8 cellular contexts compared by ENCODE assay signal in genomic region chr10:45672201-45673073, GRCh38. TPM values are rescaled to one million over a fixed set of nuclear protein-coding genes. Genes with fewer than 3 reads are reported as not detected.
DNase-seq lines count a peak whose midpoint lies in the region; ATAC-seq, FAIRE-seq and TF ChIP-seq lines count a peak whose summit lies in the region.

TSS of gene ZFAND4 (minus strand) at chr10:45672772. CDS start at chr10:45663725, 9,047 bp downstream.

- peaks cover 44% of the 10 kb centered on the region for H3K4me1 Mint-ChIP-seq in activated naive CD8-positive, alpha-beta T cell (ENCODE audit: low read depth)

- CTCF ChIA-PET in HEK293T (lab: Yijun Ruan, JAX): interaction anchor here (0.6 to 1.8 kb wide), 3 partner anchors 9 to 441 kb away, joined by 3 to 5 read pairs (median 4); no protein-coding TSS in a partner anchor

- H3K9me3 ChIP-seq in pancreas (no peaks in the 10 kb centered on the region), tibial artery (no peaks in the 10 kb centered on the region)

- 0 to 1% methylated on average over 74 to 95 of the region's 95 CpGs for WGBS in pancreas, 2 donors

- H3K27me3 ChIP-seq in pancreas (no peaks in the 10 kb centered on the region), tibial artery (no peaks in the 10 kb centered on the region)

- H3K36me3 Mint-ChIP-seq in activated naive CD8-positive, alpha-beta T cell: no peaks in the 10 kb centered on the region

- H3K4me3 ChIP-seq in GM08714 (ENCODE audit: low read length): peak within 1 kb of the TSS; percentile 69
- peak within 1 kb of the TSS; percentile 59 to 82 (median 70) for H3K4me3 ChIP-seq in pancreas
- peak within 1 kb of the TSS; percentile 72 to 76 for H3K4me3 ChIP-seq in tibial artery

- H3K27ac ChIP-seq in pancreas (peak within 1 kb of the TSS; percentile 63 to 89 (median 88)), tibial artery (peak within 1 kb of the TSS; percentile 81 to 87)

- H3K4me1 ChIP-seq in pancreas (no peaks in the 10 kb centered on the region), tibial artery (peaks cover 0 to 15% (median 5%) of the 10 kb centered on the region in 4 donors)

- H3K36me3 ChIP-seq in pancreas (no peaks in the 10 kb centered on the region), tibial artery (no peaks in the 10 kb centered on the region)

- TF ChIP-seq CTCF in pancreas (IDR thresholded peaks at IDR 0.05): peak; percentile 44 to 52 (median 50)
- TF ChIP-seq CTCF in tibial artery (IDR thresholded peaks at IDR 0.05): peak; percentile 34 to 75

- intact Hi-C loops in Right ventricle myocardium inferior (cut with DNase I) (loop anchor here (5.0 kb wide), 3 partner anchors 45 to 205 kb away; no protein-coding TSS in a partner anchor), pancreas (cut with DNase I) (no loop called here), tibial artery (cut with DNase I; ENCODE audit: low total_unique reads) (no loop called here)

- H3K9me3 Mint-ChIP-seq in activated naive CD8-positive, alpha-beta T cell (ENCODE audit: low read depth): no peaks in the 10 kb centered on the region

- ATAC-seq in Right ventricle myocardium inferior (peak; percentile 99), pancreas (peak; percentile 95 to 99 (median 96))

- POLR2A ChIA-PET in HEK293T (lab: Yijun Ruan, JAX): interaction anchor here (1.1 kb wide), 1 partner anchor 10 kb away, joined by 9 read pairs; no protein-coding TSS in a partner anchor

- peak within 1 kb of the TSS; percentile 92 for H3K4me3 Mint-ChIP-seq in activated naive CD8-positive, alpha-beta T cell

- no peak for FAIRE-seq in pancreas (lab: Jason Lieb, UNC)

- DNase-seq in HEK293T (ENCODE audit: extremely low spot score) (peak; percentile 96), MV-4-11 (lab: John Stamatoyannopoulos, UW) (peak; percentile 97), SKM-1 (lab: John Stamatoyannopoulos, UW; ENCODE audit: unreplicated experiment) (peak; percentile 89), Right ventricle myocardium inferior (ENCODE audit: missing footprints) (peak; percentile 100), pancreas (peak; percentile 98 to 99 (median 98)), tibial artery (peak; percentile 96 to 98)

- peak within 1 kb of the TSS; percentile 86 for H3K27ac Mint-ChIP-seq in activated naive CD8-positive, alpha-beta T cell

- no peaks in the 10 kb centered on the region for H3K27me3 Mint-ChIP-seq in activated naive CD8-positive, alpha-beta T cell

TF ChIP-seq in HEK293T, 16 proteins besides CTCF, POLR2A, EP300 and RAD21:
- TF ChIP-seq CTBP1 (IDR thresholded peaks at IDR 0.05; ENCODE audit: borderline replicate concordance) (no peak), NFRKB (IDR thresholded peaks at IDR 0.05) (no peak), TARDBP (IDR thresholded peaks at IDR 0.05) (no peak), HDGF (IDR thresholded peaks at IDR 0.05; ENCODE audit: borderline replicate concordance) (0 out of 2 replicates have a peak, but pooled peaks have one; percentile 75), ARNT (IDR thresholded peaks at IDR 0.05) (peak; percentile 57; the same call in 1 of the 2 replicates), LEF1 (IDR thresholded peaks at IDR 0.05; ENCODE audit: borderline replicate concordance) (peak; percentile 3; the same call in 1 of the 2 replicates), ZNF384 (IDR thresholded peaks at IDR 0.05) (no peak), L3MBTL2 (conservative IDR thresholded peaks at IDR 0.05) (peak; percentile 97), FOXM1 (IDR thresholded peaks at IDR 0.05; ENCODE audit: borderline replicate concordance) (peak; percentile 72; the same call in 1 of the 2 replicates), ELF4 (IDR thresholded peaks at IDR 0.05) (no peak), PKNOX1 (IDR thresholded peaks at IDR 0.05) (peak; percentile 92), FOXA1 (IDR thresholded peaks at IDR 0.05) (no peak)

RNA-seq across cellular contexts. Expression of gene ZFAND4, which starts in this region (rescaled TPM):
- total RNA-seq in Right ventricle myocardium inferior: 11.4 TPM
- total RNA-seq in pancreas: 10 to 100 TPM in 1 of 6 donors, 1 to 10 TPM in 5; 4.7 to 11.0 (median 7.7) TPM
- polyA plus RNA-seq in pancreas: 1 to 10 TPM; 2.2 to 4.0 TPM

Comparison
In these comparisons a context has a peak if more than half of its experiments do, and no peak if none do; other contexts are left out.
1. Peak in every context shown above with its lines: DNase-seq, ATAC-seq, H3K4me3 ChIP-seq and H3K27ac ChIP-seq.